19 cellular contexts compared by ENCODE assay signal in the genomic region with DNA sequence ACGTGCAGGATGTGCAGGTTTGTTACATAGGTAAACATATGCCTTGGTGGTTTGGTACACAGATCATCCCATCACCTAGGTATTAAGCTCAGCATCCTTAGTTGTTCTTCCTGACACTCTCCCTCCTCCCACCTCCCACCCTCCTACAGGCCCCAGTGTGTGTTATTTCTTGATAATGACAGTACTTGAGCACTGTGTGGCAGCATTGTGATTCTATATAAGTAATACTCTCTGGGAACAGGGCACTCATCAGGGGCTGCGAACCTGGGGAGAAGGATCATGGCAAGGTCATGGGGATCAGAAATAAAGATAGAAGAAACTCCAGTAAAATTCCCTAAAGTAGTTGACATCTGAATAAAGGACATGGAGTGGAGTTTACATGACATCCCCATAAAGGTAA.
"Had no signal": no experiment of that assay in that cellular context is flagged by ENCODE, and none has a peak within 500 bp of the region (broad histone marks: within the 10 kb centered on the region; RNA-seq: fewer than 3 reads in every experiment).

No MANE protein-coding gene starts in this region.

- H3K4me1 Mint-ChIP-seq: naive thymus-derived CD8-positive, alpha-beta T cell; stimulated activated memory B cell treated with anti-CD40 and anti-IgM and Interleukin-4, amounts not matched to agents 10 μg/mL and 1 μg/mL and 100 μg/mL, for 72 hours had no signal

- H3K4me3 ChIP-seq: esophagus muscularis mucosa, gastroesophageal sphincter, heart right ventricle, sigmoid colon, testis had no signal

- DNase-seq: activated CD4-positive, alpha-beta T cell treated with anti-CD3 and anti-CD28 coated beads, Interleukin-2, amount 50 U/mL, for 4 hours; activated gamma-delta T cell treated with Interleukin-2 at 50 U/mL for 16 hours; effector CD8-positive, alpha-beta T cell; heart right ventricle; left cardiac atrium; naive thymus-derived CD8-positive, alpha-beta T cell; sigmoid colon; stimulated activated CD4-positive, alpha-beta T cell treated with anti-CD3 and anti-CD28 coated beads, Interleukin-4, amount 100 ng/mL, for 4 hours; testis had no signal

- ATAC-seq: gastroesophageal sphincter; heart right ventricle; left cardiac atrium; naive thymus-derived CD8-positive, alpha-beta T cell; stimulated activated memory B cell treated with anti-CD40 and anti-IgM and Interleukin-4, amounts not matched to agents 10 μg/mL and 1 μg/mL and 100 μg/mL, for 72 hours had no signal

- H3K27ac ChIP-seq: esophagus muscularis mucosa, gastroesophageal sphincter, heart right ventricle, neutrophil, parathyroid adenoma, sigmoid colon, testis, VCaP had no signal

- H3K79me2 ChIP-seq: parathyroid adenoma had no signal

- H3K27me3 Mint-ChIP-seq: activated naive CD8-positive, alpha-beta T cell; dendritic cell treated with granulocyte-macrophage colony-stimulating factor and Interleukin-4, amounts not matched to agents 40 ng/mL and 50 ng/mL, for 4 days; naive thymus-derived CD8-positive, alpha-beta T cell; stimulated activated memory B cell treated with anti-CD40 and anti-IgM and Interleukin-4, amounts not matched to agents 10 μg/mL and 1 μg/mL and 100 μg/mL, for 72 hours; type B pancreatic cell had no signal

- H3K36me3 ChIP-seq: esophagus muscularis mucosa, gastroesophageal sphincter, heart right ventricle, neutrophil, sigmoid colon had no signal

- H3K36me3 Mint-ChIP-seq: activated naive CD8-positive, alpha-beta T cell; naive thymus-derived CD8-positive, alpha-beta T cell; stimulated activated memory B cell treated with anti-CD40 and anti-IgM and Interleukin-4, amounts not matched to agents 10 μg/mL and 1 μg/mL and 100 μg/mL, for 72 hours; type B pancreatic cell had no signal

- H3K27ac Mint-ChIP-seq: activated naive CD8-positive, alpha-beta T cell; activated T-helper 1 cell treated with anti-CD3 and anti-CD28 coated beads, Interleukin-12 subunit alpha, Interleukin-12 subunit beta, Interleukin-2, Interleukin-4 antibody, amounts not matched to agents 30 ng/mL and 10 ng/mL and 1 ng/mL, durations not matched to agents 14 hours and 24 hours and 36 hours; dendritic cell treated with granulocyte-macrophage colony-stimulating factor and Interleukin-4, amounts not matched to agents 40 ng/mL and 50 ng/mL, for 4 days; naive thymus-derived CD8-positive, alpha-beta T cell; stimulated activated memory B cell treated with anti-CD40 and anti-IgM and Interleukin-4, amounts not matched to agents 10 μg/mL and 1 μg/mL and 100 μg/mL, for 72 hours; type B pancreatic cell had no signal

- H3K9me3 Mint-ChIP-seq: activated T-helper 1 cell treated with anti-CD3 and anti-CD28 coated beads, Interleukin-12 subunit alpha, Interleukin-12 subunit beta, Interleukin-2, Interleukin-4 antibody, amounts not matched to agents 30 ng/mL and 10 ng/mL and 1 ng/mL, durations not matched to agents 14 hours and 24 hours and 36 hours; dendritic cell treated with granulocyte-macrophage colony-stimulating factor and Interleukin-4, amounts not matched to agents 40 ng/mL and 50 ng/mL, for 4 days; type B pancreatic cell had no signal

- H3K4me3 Mint-ChIP-seq: activated naive CD8-positive, alpha-beta T cell; activated T-helper 1 cell treated with anti-CD3 and anti-CD28 coated beads, Interleukin-12 subunit alpha, Interleukin-12 subunit beta, Interleukin-2, Interleukin-4 antibody, amounts not matched to agents 30 ng/mL and 10 ng/mL and 1 ng/mL, durations not matched to agents 14 hours and 24 hours and 36 hours; dendritic cell treated with granulocyte-macrophage colony-stimulating factor and Interleukin-4, amounts not matched to agents 40 ng/mL and 50 ng/mL, for 4 days; naive thymus-derived CD8-positive, alpha-beta T cell; stimulated activated memory B cell treated with anti-CD40 and anti-IgM and Interleukin-4, amounts not matched to agents 10 μg/mL and 1 μg/mL and 100 μg/mL, for 72 hours; type B pancreatic cell had no signal

- H3K27me3 ChIP-seq: esophagus muscularis mucosa, gastroesophageal sphincter, heart right ventricle, neutrophil, sigmoid colon, testis had no signal

- H3K9me3 ChIP-seq: neutrophil, sigmoid colon, testis had no signal

- H2AFZ ChIP-seq: parathyroid adenoma had no signal

- H3K9ac ChIP-seq: parathyroid adenoma had no signal

- H3K4me1 ChIP-seq: esophagus muscularis mucosa, gastroesophageal sphincter, heart right ventricle, parathyroid adenoma, sigmoid colon, testis had no signal
